In the genomic region with DNA sequence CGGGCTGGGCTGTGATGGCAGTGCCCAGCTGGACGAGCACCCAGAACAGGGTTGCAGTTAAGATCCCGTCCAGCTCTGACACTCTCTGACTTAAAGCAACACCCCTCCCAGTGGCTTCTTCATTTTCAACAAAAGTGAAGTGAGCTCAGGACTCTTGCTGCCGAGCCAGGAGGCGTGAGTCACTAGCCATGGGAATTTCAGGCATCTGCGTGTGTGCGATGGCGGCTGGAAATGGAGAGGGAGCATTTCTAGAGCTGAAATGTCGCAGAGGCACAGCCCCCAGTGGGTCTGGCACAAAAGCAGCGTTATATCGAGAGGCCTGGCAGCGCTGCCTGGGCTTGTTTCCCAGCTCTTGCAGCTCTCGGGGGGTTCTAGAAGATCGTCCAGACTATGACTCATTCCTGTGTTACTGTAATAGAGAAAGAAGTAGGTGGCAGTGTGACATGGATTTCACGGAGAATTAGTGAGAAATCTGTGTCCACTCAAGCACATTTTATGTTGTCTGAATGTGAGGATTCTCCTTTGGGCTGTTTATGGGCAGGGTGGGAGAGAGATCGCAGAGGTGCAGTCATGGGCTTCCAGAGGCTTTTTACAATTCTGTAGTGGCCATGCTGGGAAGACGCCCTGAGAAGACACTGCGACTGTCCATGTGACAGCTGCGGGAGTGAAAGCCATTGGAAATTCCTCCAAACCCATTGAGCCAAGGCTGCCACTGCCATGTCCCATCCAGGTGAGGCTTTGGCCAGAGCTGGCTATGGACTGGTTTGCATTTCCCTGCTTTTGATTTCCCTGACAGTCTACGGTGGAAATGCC, we compare ENCODE assay signal across 8 cellular contexts.
DNase-seq lines count a peak whose midpoint lies in the region; ATAC-seq, FAIRE-seq and TF ChIP-seq lines count a peak whose summit lies in the region.

No MANE protein-coding gene starts in this region.

- H3K9me3 Mint-ChIP-seq in MCF 10A (ENCODE audit: unreplicated experiment): no peaks in the 10 kb centered on the region
- peaks cover 3% of the 10 kb centered on the region for H3K9me3 Mint-ChIP-seq in activated T-cell treated with anti-CD3 and anti-CD28 coated beads, Interleukin-2, amount 50 U/mL, for 4 hours
- H3K9me3 Mint-ChIP-seq in nephron progenitor cell: peaks cover 8% of the 10 kb centered on the region

- H3K27me3 ChIP-seq in keratinocyte (ENCODE audit: control insufficient read depth, extremely low read depth, insufficient read depth, low read length) (no peaks in the 10 kb centered on the region), stomach (peaks cover 0 to 5% (median 0%) of the 10 kb centered on the region in 3 donors)

- CTCF ChIA-PET in MCF 10A (lab: Yijun Ruan, JAX): interaction anchor here (0.6 to 1.6 kb wide), 13 partner anchors 22 to 1033 kb away, joined by 3 to 6 read pairs (median 3); no protein-coding TSS in a partner anchor

- peak; percentile 42 for TF ChIP-seq EP300 in stomach (IDR thresholded peaks at IDR 0.05)

- no peak for ATAC-seq in activated T-cell treated with anti-CD3 and anti-CD28 coated beads, Interleukin-2, amount 50 U/mL, for 4 hours
- ATAC-seq in HG03457 (IDR thresholded peaks at IDR 0.05; ENCODE audit: unreplicated experiment): no peak
- ATAC-seq in HG03342 (IDR thresholded peaks at IDR 0.05; ENCODE audit: unreplicated experiment): no peak

- BruUV-seq in MCF 10A (replicated peaks; lab: Mats Ljungman, UMichigan): no TSS peak

- FAIRE-seq in keratinocyte (lab: Jason Lieb, UNC): peak; percentile 77

- H3K4me3 ChIP-seq in keratinocyte (ENCODE audit: control insufficient read depth in 2 of 3, extremely low read depth in 1 of 3, insufficient read depth in 2 of 3, low read depth in 1 of 3, low read length in 3 of 3) (peak overlapping the region; percentile 17 to 34 (median 20)), stomach (peak overlapping the region in 2 of 4 donors; percentile 0 to 9)

- no peak for TF ChIP-seq CTCF in MCF 10A (IDR thresholded peaks at IDR 0.05; ENCODE audit: unreplicated experiment)
- TF ChIP-seq CTCF in keratinocyte (optimal IDR thresholded peaks at IDR 0.05 in 1 of 3, IDR thresholded peaks at IDR 0.05 in 1 of 3, conservative IDR thresholded peaks at IDR 0.05 in 1 of 3; ENCODE audit: extremely low read depth in 1 of 3, insufficient read depth in 2 of 3, low read length in 3 of 3): no peak
- TF ChIP-seq CTCF in stomach (IDR thresholded peaks at IDR 0.05): no peak
- TF ChIP-seq CTCF in nephron progenitor cell (IDR thresholded peaks at IDR 0.05): no peak

- H2AFZ ChIP-seq in keratinocyte (ENCODE audit: control insufficient read depth, low read length): peak overlapping the region; percentile 75

- H3K4me3 Mint-ChIP-seq in MCF 10A (ENCODE audit: unreplicated experiment) (peak overlapping the region; percentile 66), nephron progenitor cell (no peak overlapping the region)
- H3K4me3 Mint-ChIP-seq in activated T-cell treated with anti-CD3 and anti-CD28 coated beads, Interleukin-2, amount 50 U/mL, for 4 hours: no peak overlapping the region

- POLR2A ChIA-PET in MCF 10A (lab: Yijun Ruan, JAX): interaction anchor here (0.7 to 2.6 kb wide), 5 partner anchors 30 to 425 kb away, joined by 3 to 19 read pairs (median 4); no protein-coding TSS in a partner anchor

- peak overlapping the region; percentile 63 for H3K27ac ChIP-seq in keratinocyte (ENCODE audit: control insufficient read depth, insufficient read depth, low read length)
- H3K27ac ChIP-seq in stomach: peak overlapping the region; percentile 14 to 84 (median 79)

- H3K9ac ChIP-seq in keratinocyte (ENCODE audit: control insufficient read depth, extremely low read depth, insufficient read depth, low read length): peak overlapping the region; percentile 35

- H3K9me3 ChIP-seq in keratinocyte (ENCODE audit: control insufficient read depth, low read depth, low read length) (no peaks in the 10 kb centered on the region), stomach (no peaks in the 10 kb centered on the region)

- TF ChIP-seq POLR2A in stomach (IDR thresholded peaks at IDR 0.05): no peak

- no peaks in the 10 kb centered on the region for H3K9me1 ChIP-seq in keratinocyte (ENCODE audit: control insufficient read depth, extremely low read depth, insufficient read depth, low read length)

- intact Hi-C loops in MCF 10A (cut with micrococcal nuclease) (loop anchor here (1.0 kb wide), 2 partner anchors 39 to 424 kb away; partner anchors contain the start of gene CDYL), stomach (cut with DNase I; ENCODE audit: low total_unique reads) (no loop called here)

- 53 to 67% (median 61%) methylated on average over 20 of the region's 20 CpGs for WGBS in stomach, 5 donors

- H3K79me2 ChIP-seq in keratinocyte (ENCODE audit: control insufficient read depth, insufficient read depth, low read length): no peaks in the 10 kb centered on the region

- H3K36me3 ChIP-seq in keratinocyte (ENCODE audit: control insufficient read depth in 2 of 2, extremely low read depth in 1 of 2, insufficient read depth in 2 of 2, low read length in 2 of 2) (no peaks in the 10 kb centered on the region), stomach (no peaks in the 10 kb centered on the region)

- H3K4me2 ChIP-seq in keratinocyte (ENCODE audit: control insufficient read depth, extremely low read depth, insufficient read depth, low read depth, low read length): peak overlapping the region; percentile 59

- peak; percentile 66 for DNase-seq in HS-5 (ENCODE audit: low read depth)
- DNase-seq in MCF 10A (ENCODE audit: unreplicated experiment): peak; percentile 89
- DNase-seq in keratinocyte (ENCODE audit: low read depth, low spot score): peak; percentile 35
- DNase-seq in stomach: peak; percentile 28
- no peak for DNase-seq in activated T-cell treated with anti-CD3 and anti-CD28 coated beads, Interleukin-2, amount 50 U/mL, for 4 hours
- DNase-seq in nephron progenitor cell: no peak

- dilution Hi-C loops in keratinocyte (cut with MboI; ENCODE audit: extremely low pct_ligation_motif_present, low sequenced_read_pairs): no loop called here

- H3K27me3 Mint-ChIP-seq in MCF 10A (ENCODE audit: insufficient read depth, unreplicated experiment) (no peaks in the 10 kb centered on the region), nephron progenitor cell (ENCODE audit: low read depth, poor library complexity) (peaks cover 5% of the 10 kb centered on the region)
- H3K27me3 Mint-ChIP-seq in activated T-cell treated with anti-CD3 and anti-CD28 coated beads, Interleukin-2, amount 50 U/mL, for 4 hours (ENCODE audit: low read depth): peaks cover 6% of the 10 kb centered on the region

- H4K20me1 ChIP-seq in keratinocyte (ENCODE audit: control insufficient read depth, extremely low read depth, insufficient read depth, low read length): no peaks in the 10 kb centered on the region

- H3K36me3 Mint-ChIP-seq in MCF 10A (ENCODE audit: insufficient read depth, unreplicated experiment): peaks cover 13% of the 10 kb centered on the region
- no peaks in the 10 kb centered on the region for H3K36me3 Mint-ChIP-seq in activated T-cell treated with anti-CD3 and anti-CD28 coated beads, Interleukin-2, amount 50 U/mL, for 4 hours (ENCODE audit: insufficient read depth)
- H3K36me3 Mint-ChIP-seq in nephron progenitor cell (ENCODE audit: low read depth): no peaks in the 10 kb centered on the region

- peaks cover 29% of the 10 kb centered on the region for H3K4me1 ChIP-seq in keratinocyte (ENCODE audit: control insufficient read depth, extremely low read depth, insufficient read depth, low read length)
- H3K4me1 ChIP-seq in stomach: peaks cover 0 to 43% (median 13%) of the 10 kb centered on the region in 4 donors

- peaks cover 41% of the 10 kb centered on the region for H3K4me1 Mint-ChIP-seq in MCF 10A (ENCODE audit: insufficient read depth, unreplicated experiment)
- no peaks in the 10 kb centered on the region for H3K4me1 Mint-ChIP-seq in activated T-cell treated with anti-CD3 and anti-CD28 coated beads, Interleukin-2, amount 50 U/mL, for 4 hours (ENCODE audit: low read depth)
- H3K4me1 Mint-ChIP-seq in nephron progenitor cell: peaks cover 22% of the 10 kb centered on the region

- H3K27ac Mint-ChIP-seq in MCF 10A (ENCODE audit: low read depth, unreplicated experiment) (peak overlapping the region; percentile 84), nephron progenitor cell (no peak overlapping the region)

Comparison
In these comparisons a context has a peak if more than half of its experiments do, and no peak if none do; other contexts are left out.
1. DNase-seq: peak in HS-5 (single experiment), MCF 10A (single experiment), keratinocyte (single experiment) and stomach (single experiment); none in activated T-cell treated with anti-CD3 and anti-CD28 coated beads, Interleukin-2, amount 50 U/mL, for 4 hours (single experiment) and nephron progenitor cell (single experiment).